11 cellular contexts compared by ENCODE assay signal in genomic region chr19:18170714-18171255, GRCh38. TPM values are rescaled to one million over a fixed set of nuclear protein-coding genes. Genes with fewer than 3 reads are reported as not detected.
DNase-seq lines count a peak whose midpoint lies in the region; ATAC-seq and TF ChIP-seq lines count a peak whose summit lies in the region.
"Had no signal": no experiment of that assay in that cellular context is flagged by ENCODE, and none has a peak within 500 bp of the region (broad histone marks: within the 10 kb centered on the region; RNA-seq: fewer than 3 reads in every experiment).

No MANE protein-coding gene starts in this region.

- no peaks in the 10 kb centered on the region for H3K79me2 ChIP-seq in GM23338 (replicated peaks; ENCODE audit: insufficient read depth)

- H3K27ac Mint-ChIP-seq in activated CD4-positive, alpha-beta T cell treated with anti-CD3 and anti-CD28 coated beads, Interleukin-2, amount 10 ng/mL, durations not matched to agents 7 days and 5 days = peak overlapping the region; percentile 41
- H3K27ac Mint-ChIP-seq in activated CD4-positive, alpha-beta T cell treated with anti-CD3 and anti-CD28 coated beads, Interleukin-2, amount 10 ng/mL, durations not matched to agents 24 days and 14 days = no peak overlapping the region
- no peak overlapping the region for H3K27ac Mint-ChIP-seq in GM23338

- H3K4me3 ChIP-seq in right lobe of liver = no peak overlapping the region
- H3K4me3 ChIP-seq in tibial artery = no peak overlapping the region
- H3K4me3 ChIP-seq in GM23338 = no peak overlapping the region

- peaks cover 33% of the 10 kb centered on the region for H3K4me1 Mint-ChIP-seq in activated CD4-positive, alpha-beta T cell treated with anti-CD3 and anti-CD28 coated beads, Interleukin-2, amount 10 ng/mL, durations not matched to agents 7 days and 5 days
- H3K4me1 Mint-ChIP-seq in activated CD4-positive, alpha-beta T cell treated with anti-CD3 and anti-CD28 coated beads, Interleukin-2, amount 10 ng/mL, durations not matched to agents 24 days and 14 days = peaks cover 21% of the 10 kb centered on the region
- H3K4me1 Mint-ChIP-seq in GM23338 = peaks cover 6% of the 10 kb centered on the region

- intact Hi-C loops in activated CD4-positive, alpha-beta T cell treated with anti-CD3 and anti-CD28 coated beads, Interleukin-2, amount 10 ng/mL, durations not matched to agents 24 days and 14 days (cut with micrococcal nuclease) = no loop called here
- intact Hi-C loops in right lobe of liver (cut with DNase I) (no loop called here), tibial artery (cut with DNase I; ENCODE audit: low total_unique reads) (no loop called here)

- no peak for TF ChIP-seq CTCF in right lobe of liver (IDR thresholded peaks at IDR 0.05)
- no peak for TF ChIP-seq CTCF in tibial artery (IDR thresholded peaks at IDR 0.05)
- no peak for TF ChIP-seq CTCF in GM23338 (conservative IDR thresholded peaks at IDR 0.05; ENCODE audit: low read depth in 2 of 2)

- 46% methylated on average over 12 of the region's 16 CpGs for WGBS in right lobe of liver (ENCODE audit: insufficient coverage, low coverage, low lambda C conversion rate, missing lambda C conversion rate)

- TF ChIP-seq POLR2A in Raji (IDR thresholded peaks at IDR 0.05; ENCODE audit: insufficient read depth, low read depth, low read length) (0 out of 2 replicates have a peak, but pooled peaks have one; percentile 32), right lobe of liver (IDR thresholded peaks at IDR 0.05) (peak; percentile 54)

- H3K9me3 ChIP-seq in right lobe of liver (no peaks in the 10 kb centered on the region), tibial artery (no peaks in the 10 kb centered on the region)

- no peak overlapping the region for H3K4me3 Mint-ChIP-seq in activated CD4-positive, alpha-beta T cell treated with anti-CD3 and anti-CD28 coated beads, Interleukin-2, amount 10 ng/mL, durations not matched to agents 7 days and 5 days
- H3K4me3 Mint-ChIP-seq in activated CD4-positive, alpha-beta T cell treated with anti-CD3 and anti-CD28 coated beads, Interleukin-2, amount 10 ng/mL, durations not matched to agents 24 days and 14 days = no peak overlapping the region
- no peak overlapping the region; the same call in 2 of the 3 replicates for H3K4me3 Mint-ChIP-seq in GM23338

- H3K36me3 ChIP-seq in right lobe of liver (peaks cover 0 to 36% (median 9%) of the 10 kb centered on the region in 4 donors), tibial artery (peaks cover 17 to 42% (median 36%) of the 10 kb centered on the region in 3 donors), GM23338 (ENCODE audit: insufficient read depth) (peaks cover under 1% of the 10 kb centered on the region; the same call in 1 of the 2 replicates)

- H3K4me1 ChIP-seq in right lobe of liver = peaks cover 0 to 13% (median 2%) of the 10 kb centered on the region in 4 donors
- H3K4me1 ChIP-seq in tibial artery = peaks cover 0 to 17% (median 11%) of the 10 kb centered on the region in 4 donors
- peaks cover 4% of the 10 kb centered on the region for H3K4me1 ChIP-seq in GM23338 (ENCODE audit: insufficient read depth)

- no peak for DNase-seq in activated CD4-positive, alpha-beta T cell treated with anti-CD3 and anti-CD28 coated beads, Interleukin-2, amount 10 ng/mL, durations not matched to agents 7 days and 5 days
- DNase-seq in activated CD4-positive, alpha-beta T cell treated with anti-CD3 and anti-CD28 coated beads, Interleukin-2, amount 10 ng/mL, durations not matched to agents 24 days and 14 days = no peak
- DNase-seq in right lobe of liver (peak in 1 of 3 donors; percentile 62), tibial artery (peak; percentile 64 to 76), GM23338 (ENCODE audit: low spot score) (no peak), NCI-H146 (lab: John Stamatoyannopoulos, UW) (no peak)
- DNase-seq: NCI-H2171; stimulated activated CD4-positive, alpha-beta T cell treated with anti-CD3 and anti-CD28 coated beads, Interleukin-4, amount 100 ng/mL, for 24 hours had no signal

- no peak overlapping the region for H3K4me2 ChIP-seq in GM23338

- CTCF ChIA-PET in activated CD4-positive, alpha-beta T cell treated with anti-CD3 and anti-CD28 coated beads, Interleukin-2, amount 10 ng/mL, durations not matched to agents 7 days and 5 days (lab: Charles Lee) = interaction anchor here (1.0 to 1.5 kb wide), 3 partner anchors 10 to 109 kb away, joined by 3 to 4 read pairs (median 3); partner anchors contain the start of gene PIK3R2

- H3K36me3 Mint-ChIP-seq in activated CD4-positive, alpha-beta T cell treated with anti-CD3 and anti-CD28 coated beads, Interleukin-2, amount 10 ng/mL, durations not matched to agents 7 days and 5 days (ENCODE audit: low read depth) = peaks cover 13% of the 10 kb centered on the region
- peaks cover 23% of the 10 kb centered on the region for H3K36me3 Mint-ChIP-seq in activated CD4-positive, alpha-beta T cell treated with anti-CD3 and anti-CD28 coated beads, Interleukin-2, amount 10 ng/mL, durations not matched to agents 24 days and 14 days (ENCODE audit: low read depth)
- peaks cover 35% of the 10 kb centered on the region for H3K36me3 Mint-ChIP-seq in GM23338 (ENCODE audit: low read depth)

- H2AFZ ChIP-seq in GM23338 = no peak overlapping the region

- no peaks in the 10 kb centered on the region for H4K20me1 ChIP-seq in GM23338 (replicated peaks; ENCODE audit: insufficient read depth)

- ATAC-seq in right lobe of liver (peak in 2 of 4 donors; percentile 1 to 3), GM19324 (IDR thresholded peaks at IDR 0.05; ENCODE audit: low FRiP score, unreplicated experiment) (no peak), GM23338 (no peak)

- POLR2A ChIA-PET in activated CD4-positive, alpha-beta T cell treated with anti-CD3 and anti-CD28 coated beads, Interleukin-2, amount 10 ng/mL, durations not matched to agents 7 days and 5 days (lab: Charles Lee) = no interaction called here

- no peaks in the 10 kb centered on the region for H3K27me3 ChIP-seq in right lobe of liver
- H3K27me3 ChIP-seq in tibial artery = no peaks in the 10 kb centered on the region
- peaks cover 12% of the 10 kb centered on the region for H3K27me3 ChIP-seq in GM23338 (ENCODE audit: insufficient read depth)

- H3K9me3 Mint-ChIP-seq in activated CD4-positive, alpha-beta T cell treated with anti-CD3 and anti-CD28 coated beads, Interleukin-2, amount 10 ng/mL, durations not matched to agents 7 days and 5 days = no peaks in the 10 kb centered on the region
- H3K9me3 Mint-ChIP-seq in activated CD4-positive, alpha-beta T cell treated with anti-CD3 and anti-CD28 coated beads, Interleukin-2, amount 10 ng/mL, durations not matched to agents 24 days and 14 days = no peaks in the 10 kb centered on the region
- H3K9me3 Mint-ChIP-seq in GM23338 = no peaks in the 10 kb centered on the region

- H3K27me3 Mint-ChIP-seq in activated CD4-positive, alpha-beta T cell treated with anti-CD3 and anti-CD28 coated beads, Interleukin-2, amount 10 ng/mL, durations not matched to agents 7 days and 5 days = no peaks in the 10 kb centered on the region
- H3K27me3 Mint-ChIP-seq in activated CD4-positive, alpha-beta T cell treated with anti-CD3 and anti-CD28 coated beads, Interleukin-2, amount 10 ng/mL, durations not matched to agents 24 days and 14 days = no peaks in the 10 kb centered on the region
- peaks cover 22% of the 10 kb centered on the region for H3K27me3 Mint-ChIP-seq in GM23338 (ENCODE audit: insufficient read depth, low read depth, poor library complexity)

- H3K9me2 ChIP-seq in GM23338 (ENCODE audit: insufficient read depth) = no peaks in the 10 kb centered on the region

- peak overlapping the region; percentile 15 to 57 (median 43) for H3K27ac ChIP-seq in right lobe of liver
- H3K27ac ChIP-seq in tibial artery = no peak overlapping the region
- H3K27ac ChIP-seq in GM23338 (ENCODE audit: low read depth) = no peak overlapping the region

- H3F3A ChIP-seq in GM23338 (replicated peaks; ENCODE audit: low read depth) = peaks cover 13% of the 10 kb centered on the region

RNA-seq across cellular contexts. Expression of gene IFI30, which starts 2.8 kb away (rescaled TPM):
- 10 to 100 TPM; 54.1 to 58.9 TPM for total RNA-seq in activated CD4-positive, alpha-beta T cell treated with anti-CD3 and anti-CD28 coated beads, Interleukin-2, amount 10 ng/mL, durations not matched to agents 7 days and 5 days
- 49.4 and 52.7 TPM in 2 replicates for total RNA-seq in activated CD4-positive, alpha-beta T cell treated with anti-CD3 and anti-CD28 coated beads, Interleukin-2, amount 10 ng/mL, durations not matched to agents 24 days and 14 days
- 100 to 1,000 TPM in 3 of 6 experiments, 10 to 100 TPM in 3; 54.0 to 205 (median 91.8) TPM for total RNA-seq in right lobe of liver
- 17.1 and 27.4 TPM in 2 replicates for total RNA-seq in GM23338 (2014; rRNA removed; shearing (Covaris generic))
- polyA plus RNA-seq in GM23338 (2016; fragmentation: Nextera tagmentation; extraction: Ambion mirVana) = 31.9 and 34.4 TPM in 2 replicates

RNA-seq across cellular contexts. Expression of gene PIK3R2, which starts 17.8 kb away (rescaled TPM):
- 10 to 100 TPM; 12.6 to 13.1 TPM for total RNA-seq in activated CD4-positive, alpha-beta T cell treated with anti-CD3 and anti-CD28 coated beads, Interleukin-2, amount 10 ng/mL, durations not matched to agents 7 days and 5 days
- 19.6 and 20.7 TPM in 2 replicates for total RNA-seq in activated CD4-positive, alpha-beta T cell treated with anti-CD3 and anti-CD28 coated beads, Interleukin-2, amount 10 ng/mL, durations not matched to agents 24 days and 14 days
- total RNA-seq in right lobe of liver = 10 to 100 TPM; 11.1 to 21.4 (median 14.6) TPM
- 37.1 and 66.6 TPM in 2 replicates for total RNA-seq in GM23338 (2014; rRNA removed; shearing (Covaris generic))
- polyA plus RNA-seq in GM23338 (2016; fragmentation: Nextera tagmentation; extraction: Ambion mirVana) = 8.5 and 9.8 TPM in 2 replicates

RNA-seq across cellular contexts. Expression of gene MPV17L2, which starts 22.2 kb away (rescaled TPM):
- total RNA-seq in activated CD4-positive, alpha-beta T cell treated with anti-CD3 and anti-CD28 coated beads, Interleukin-2, amount 10 ng/mL, durations not matched to agents 7 days and 5 days = 1 to 10 TPM; 6.1 to 6.5 TPM
- total RNA-seq in activated CD4-positive, alpha-beta T cell treated with anti-CD3 and anti-CD28 coated beads, Interleukin-2, amount 10 ng/mL, durations not matched to agents 24 days and 14 days = 18.4 and 20.9 TPM in 2 replicates
- 10 to 100 TPM in 2 of 6 experiments, 1 to 10 TPM in 4; 6.5 to 26.4 (median 7.5) TPM for total RNA-seq in right lobe of liver
- 41.9 and 81.3 TPM in 2 replicates for total RNA-seq in GM23338 (2014; rRNA removed; shearing (Covaris generic))
- polyA plus RNA-seq in GM23338 (2016; fragmentation: Nextera tagmentation; extraction: Ambion mirVana) = 38.7 and 40.2 TPM in 2 replicates

RNA-seq across cellular contexts. Expression of gene RAB3A, which starts 33.1 kb away (rescaled TPM):
- total RNA-seq in activated CD4-positive, alpha-beta T cell treated with anti-CD3 and anti-CD28 coated beads, Interleukin-2, amount 10 ng/mL, durations not matched to agents 7 days and 5 days = 1 to 10 TPM; 4.0 to 5.2 TPM
- 9.6 and 10.3 TPM in 2 replicates for total RNA-seq in activated CD4-positive, alpha-beta T cell treated with anti-CD3 and anti-CD28 coated beads, Interleukin-2, amount 10 ng/mL, durations not matched to agents 24 days and 14 days
- total RNA-seq in right lobe of liver = 1 to 10 TPM in 3 of 6 experiments, under 1 TPM in 3; 0.81 to 2.6 (median 1.4) TPM
- 9.7 and 11.6 TPM in 2 replicates for total RNA-seq in GM23338 (2014; rRNA removed; shearing (Covaris generic))
- polyA plus RNA-seq in GM23338 (2016; fragmentation: Nextera tagmentation; extraction: Ambion mirVana) = 20.3 and 24.1 TPM in 2 replicates

RNA-seq across cellular contexts. Expression of gene PDE4C, which starts 55.5 kb away (rescaled TPM):
- total RNA-seq in activated CD4-positive, alpha-beta T cell treated with anti-CD3 and anti-CD28 coated beads, Interleukin-2, amount 10 ng/mL, durations not matched to agents 7 days and 5 days = under 1 TPM in 1 of 2 experiments, not detected in 1; 0.15 TPM
- 0.14 and 0.37 TPM in 2 replicates for total RNA-seq in activated CD4-positive, alpha-beta T cell treated with anti-CD3 and anti-CD28 coated beads, Interleukin-2, amount 10 ng/mL, durations not matched to agents 24 days and 14 days
- total RNA-seq in right lobe of liver = 1 to 10 TPM in 1 of 6 experiments, under 1 TPM in 5; 0.25 to 1.1 (median 0.57) TPM
- total RNA-seq in GM23338 (2014; rRNA removed; shearing (Covaris generic)) = 3.6 and 7.1 TPM in 2 replicates
- polyA plus RNA-seq in GM23338 (2016; fragmentation: Nextera tagmentation; extraction: Ambion mirVana) = 1.6 and 2.5 TPM in 2 replicates
- total RNA-seq: activated CD8-positive, alpha-beta memory T cell treated with anti-CD3 and anti-CD28 coated beads for 36 hours had no signal

Comparison
In these comparisons a context has a peak if more than half of its experiments do, and no peak if none do; other contexts are left out.
1. DNase-seq: peak in tibial artery (2 of 2); none in activated CD4-positive, alpha-beta T cell treated with anti-CD3 and anti-CD28 coated beads, Interleukin-2, amount 10 ng/mL, durations not matched to agents 7 days and 5 days (single experiment), activated CD4-positive, alpha-beta T cell treated with anti-CD3 and anti-CD28 coated beads, Interleukin-2, amount 10 ng/mL, durations not matched to agents 24 days and 14 days (single experiment), GM23338 (single experiment) and NCI-H146 (single experiment).
2. H3K27ac ChIP-seq: peak in right lobe of liver (3 of 3); none in tibial artery (0 of 2) and GM23338 (single experiment).